Comparison of ENCODE assay signal across 1 cellular context in genomic region chr6:87200469-87201174, GRCh38.
TF ChIP-seq lines count a peak whose summit lies in the region.

No MANE protein-coding gene starts in this region.

TF ChIP-seq in HepG2, 621 proteins besides CTCF, POLR2A, EP300 and RAD21 (continued from another document):
- no peak for TF ChIP-seq ZNF224 (CRISPR knock-in tag; IDR thresholded peaks at IDR 0.05)
- TF ChIP-seq PAWR (CRISPR knock-in tag; IDR thresholded peaks at IDR 0.05; ENCODE audit: borderline replicate concordance) = no peak
- no peak for TF ChIP-seq NCOA5 (CRISPR knock-in tag; IDR thresholded peaks at IDR 0.05)
- TF ChIP-seq, protein P1, sequence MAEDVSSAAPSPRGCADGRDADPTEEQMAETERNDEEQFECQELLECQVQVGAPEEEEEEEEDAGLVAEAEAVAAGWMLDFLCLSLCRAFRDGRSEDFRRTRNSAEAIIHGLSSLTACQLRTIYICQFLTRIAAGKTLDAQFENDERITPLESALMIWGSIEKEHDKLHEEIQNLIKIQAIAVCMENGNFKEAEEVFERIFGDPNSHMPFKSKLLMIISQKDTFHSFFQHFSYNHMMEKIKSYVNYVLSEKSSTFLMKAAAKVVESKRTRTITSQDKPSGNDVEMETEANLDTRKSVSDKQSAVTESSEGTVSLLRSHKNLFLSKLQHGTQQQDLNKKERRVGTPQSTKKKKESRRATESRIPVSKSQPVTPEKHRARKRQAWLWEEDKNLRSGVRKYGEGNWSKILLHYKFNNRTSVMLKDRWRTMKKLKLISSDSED (CRISPR knock-in tag; IDR thresholded peaks at IDR 0.05) = no peak
- TF ChIP-seq, protein P2, sequence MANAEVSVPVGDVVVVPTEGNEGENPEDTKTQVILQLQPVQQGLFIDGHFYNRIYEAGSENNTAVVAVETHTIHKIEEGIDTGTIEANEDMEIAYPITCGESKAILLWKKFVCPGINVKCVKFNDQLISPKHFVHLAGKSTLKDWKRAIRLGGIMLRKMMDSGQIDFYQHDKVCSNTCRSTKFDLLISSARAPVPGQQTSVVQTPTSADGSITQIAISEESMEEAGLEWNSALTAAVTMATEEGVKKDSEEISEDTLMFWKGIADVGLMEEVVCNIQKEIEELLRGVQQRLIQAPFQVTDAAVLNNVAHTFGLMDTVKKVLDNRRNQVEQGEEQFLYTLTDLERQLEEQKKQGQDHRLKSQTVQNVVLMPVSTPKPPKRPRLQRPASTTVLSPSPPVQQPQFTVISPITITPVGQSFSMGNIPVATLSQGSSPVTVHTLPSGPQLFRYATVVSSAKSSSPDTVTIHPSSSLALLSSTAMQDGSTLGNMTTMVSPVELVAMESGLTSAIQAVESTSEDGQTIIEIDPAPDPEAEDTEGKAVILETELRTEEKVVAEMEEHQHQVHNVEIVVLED (CRISPR knock-in tag; IDR thresholded peaks at IDR 0.05; ENCODE audit: borderline replicate concordance) = no peak
- no peak for TF ChIP-seq ZHX1 (CRISPR knock-in tag; IDR thresholded peaks at IDR 0.05; ENCODE audit: low read depth)
- TF ChIP-seq IRX3 (CRISPR knock-in tag; IDR thresholded peaks at IDR 0.05; ENCODE audit: borderline replicate concordance, low read depth) = no peak
- TF ChIP-seq, protein P3, sequence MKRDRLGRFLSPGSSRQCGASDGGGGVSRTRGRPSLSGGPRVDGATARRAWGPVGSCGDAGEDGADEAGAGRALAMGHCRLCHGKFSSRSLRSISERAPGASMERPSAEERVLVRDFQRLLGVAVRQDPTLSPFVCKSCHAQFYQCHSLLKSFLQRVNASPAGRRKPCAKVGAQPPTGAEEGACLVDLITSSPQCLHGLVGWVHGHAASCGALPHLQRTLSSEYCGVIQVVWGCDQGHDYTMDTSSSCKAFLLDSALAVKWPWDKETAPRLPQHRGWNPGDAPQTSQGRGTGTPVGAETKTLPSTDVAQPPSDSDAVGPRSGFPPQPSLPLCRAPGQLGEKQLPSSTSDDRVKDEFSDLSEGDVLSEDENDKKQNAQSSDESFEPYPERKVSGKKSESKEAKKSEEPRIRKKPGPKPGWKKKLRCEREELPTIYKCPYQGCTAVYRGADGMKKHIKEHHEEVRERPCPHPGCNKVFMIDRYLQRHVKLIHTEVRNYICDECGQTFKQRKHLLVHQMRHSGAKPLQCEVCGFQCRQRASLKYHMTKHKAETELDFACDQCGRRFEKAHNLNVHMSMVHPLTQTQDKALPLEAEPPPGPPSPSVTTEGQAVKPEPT (CRISPR knock-in tag; IDR thresholded peaks at IDR 0.05; ENCODE audit: low read depth) = no peak
- no peak for TF ChIP-seq SRSF4 (IDR thresholded peaks at IDR 0.05; ENCODE audit: low read depth, low read length, poor library complexity, severe bottlenecking)
TF ChIP-seq in HepG2: peak in this region for 0.
